Comparison of ENCODE assay signal across 1 cellular context in the genomic region with DNA sequence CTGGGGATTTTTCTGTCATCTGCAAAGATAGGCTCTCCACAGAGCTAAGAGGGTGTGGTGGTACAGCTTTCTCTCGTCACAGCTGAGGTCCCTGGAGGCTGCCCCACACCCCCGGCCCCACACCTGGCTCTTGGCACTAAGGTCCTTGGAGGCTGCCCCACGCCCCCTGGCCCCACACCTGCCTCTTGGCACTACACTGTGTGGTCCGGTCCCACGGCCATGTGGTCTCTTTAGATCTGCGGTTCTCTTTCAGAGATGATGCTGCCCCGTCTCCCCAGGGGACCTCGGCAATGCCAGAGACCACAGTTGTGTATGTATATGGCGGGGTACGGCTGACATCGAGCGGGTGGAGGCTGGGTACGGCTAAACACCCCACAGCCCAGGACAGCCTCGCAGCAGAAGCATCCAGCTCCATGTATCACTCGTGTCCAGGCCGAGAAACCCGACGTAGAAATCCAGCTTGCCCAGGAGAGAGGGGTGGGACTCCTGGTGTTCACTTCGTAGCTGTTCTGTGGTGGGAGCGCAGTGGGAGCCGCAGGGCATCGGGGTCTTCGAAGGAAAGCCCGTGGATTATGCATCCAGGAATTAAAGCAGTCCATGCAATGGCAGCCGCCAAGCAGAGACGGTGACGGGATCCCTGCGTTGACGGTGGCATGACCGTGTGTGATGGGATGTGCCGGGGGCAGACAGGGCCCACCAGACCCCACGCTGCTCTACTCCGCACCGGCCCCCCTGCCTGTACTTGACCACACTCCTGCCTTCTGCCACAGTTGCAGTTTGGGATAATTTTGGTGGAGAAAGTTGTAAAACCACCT.
TF ChIP-seq lines count a peak whose summit lies in the region.

No MANE protein-coding gene starts in this region.

TF ChIP-seq in H1, 55 proteins besides CTCF, POLR2A, EP300 and RAD21:
- no peak for TF ChIP-seq TAF7 (optimal IDR thresholded peaks at IDR 0.05; ENCODE audit: borderline replicate concordance, low read depth, low read length)
- no peak for TF ChIP-seq BRCA1 (IDR thresholded peaks at IDR 0.05; ENCODE audit: low read depth, low read length)
- no peak for TF ChIP-seq CBX5 (IDR thresholded peaks at IDR 0.05; ENCODE audit: low read depth, low read length)
